In genomic region chr14:24892730-24893059, GRCh38 we compare ENCODE assay signal across 1 cellular context.
A peak's percentile ranks its signal among the peaks of the same experiment; 100 is the strongest.
TF ChIP-seq lines count a peak whose summit lies in the region.

No MANE protein-coding gene starts in this region.

TF ChIP-seq in HepG2, 621 proteins besides CTCF, POLR2A, EP300 and RAD21 (continued from another document):
- 0 out of 2 replicates have a peak, but pooled peaks have one; percentile 35 for TF ChIP-seq ZNF550 (CRISPR knock-in tag; IDR thresholded peaks at IDR 0.05; ENCODE audit: borderline replicate concordance)
- no peak for TF ChIP-seq HOXD1 (CRISPR knock-in tag; IDR thresholded peaks at IDR 0.05)
- TF ChIP-seq MYC (CRISPR knock-in tag; IDR thresholded peaks at IDR 0.05; ENCODE audit: borderline replicate concordance), result 0 out of 2 replicates have a peak, but pooled peaks have one; percentile 13
- TF ChIP-seq, protein P1, sequence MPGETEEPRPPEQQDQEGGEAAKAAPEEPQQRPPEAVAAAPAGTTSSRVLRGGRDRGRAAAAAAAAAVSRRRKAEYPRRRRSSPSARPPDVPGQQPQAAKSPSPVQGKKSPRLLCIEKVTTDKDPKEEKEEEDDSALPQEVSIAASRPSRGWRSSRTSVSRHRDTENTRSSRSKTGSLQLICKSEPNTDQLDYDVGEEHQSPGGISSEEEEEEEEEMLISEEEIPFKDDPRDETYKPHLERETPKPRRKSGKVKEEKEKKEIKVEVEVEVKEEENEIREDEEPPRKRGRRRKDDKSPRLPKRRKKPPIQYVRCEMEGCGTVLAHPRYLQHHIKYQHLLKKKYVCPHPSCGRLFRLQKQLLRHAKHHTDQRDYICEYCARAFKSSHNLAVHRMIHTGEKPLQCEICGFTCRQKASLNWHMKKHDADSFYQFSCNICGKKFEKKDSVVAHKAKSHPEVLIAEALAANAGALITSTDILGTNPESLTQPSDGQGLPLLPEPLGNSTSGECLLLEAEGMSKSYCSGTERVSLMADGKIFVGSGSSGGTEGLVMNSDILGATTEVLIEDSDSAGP (CRISPR knock-in tag; IDR thresholded peaks at IDR 0.05; ENCODE audit: borderline replicate concordance), result 0 out of 2 replicates have a peak, but pooled peaks have one; percentile 10
- no peak for TF ChIP-seq ZNF660 (CRISPR knock-in tag; IDR thresholded peaks at IDR 0.05; ENCODE audit: borderline replicate concordance, low read depth)
